11 cellular contexts compared by ENCODE assay signal in genomic region chr5:178422400-178422775, GRCh38.
"Had no signal": no experiment of that assay in that cellular context is flagged by ENCODE, and none has a peak within 500 bp of the region (broad histone marks: within the 10 kb centered on the region; RNA-seq: fewer than 3 reads in every experiment).

No MANE protein-coding gene starts in this region.

- ATAC-seq: activated T-helper 17 cell treated with anti-CD3 and anti-CD28 coated beads, Interleukin-2, amount 50 U/mL, for 72 hours; stimulated activated naive B cell treated with anti-CD40 and anti-IgM and Interleukin-4, amounts not matched to agents 10 μg/mL and 1 μg/mL and 100 μg/mL, for 72 hours had no signal

- H3K4me1 Mint-ChIP-seq: activated CD4-positive, alpha-beta T cell treated with anti-CD3 and anti-CD28 coated beads, Interleukin-2, amount 10 ng/mL, durations not matched to agents 7 days and 5 days; memory B cell had no signal

- H2AFZ ChIP-seq: parathyroid adenoma had no signal

- H3K4me1 ChIP-seq: ascending aorta, breast epithelium, tibial artery had no signal

- H3K9me3 ChIP-seq: ascending aorta, breast epithelium, tibial artery had no signal

- H3K27ac Mint-ChIP-seq: activated CD4-positive, alpha-beta T cell treated with anti-CD3 and anti-CD28 coated beads, Interleukin-2, amount 10 ng/mL, durations not matched to agents 7 days and 5 days; activated T-helper 17 cell treated with anti-CD3 and anti-CD28 coated beads, Interleukin-2, amount 50 U/mL, for 72 hours; memory B cell; stimulated activated naive B cell treated with anti-CD40 and anti-IgM and Interleukin-4, amounts not matched to agents 10 μg/mL and 1 μg/mL and 100 μg/mL, for 72 hours had no signal

- H3K36me3 ChIP-seq: ascending aorta, breast epithelium, tibial artery had no signal

- H3K27ac ChIP-seq: ascending aorta, breast epithelium, parathyroid adenoma, tibial artery had no signal

- H3K36me3 Mint-ChIP-seq: memory B cell; stimulated activated naive B cell treated with anti-CD40 and anti-IgM and Interleukin-4, amounts not matched to agents 10 μg/mL and 1 μg/mL and 100 μg/mL, for 72 hours had no signal

- H3K9me3 Mint-ChIP-seq: activated CD4-positive, alpha-beta T cell treated with anti-CD3 and anti-CD28 coated beads, Interleukin-2, amount 10 ng/mL, durations not matched to agents 7 days and 5 days; activated T-helper 17 cell treated with anti-CD3 and anti-CD28 coated beads, Interleukin-2, amount 50 U/mL, for 72 hours; memory B cell; stimulated activated naive B cell treated with anti-CD40 and anti-IgM and Interleukin-4, amounts not matched to agents 10 μg/mL and 1 μg/mL and 100 μg/mL, for 72 hours had no signal

- DNase-seq: activated CD4-positive, alpha-beta T cell treated with anti-CD3 and anti-CD28 coated beads, Interleukin-2, amount 10 ng/mL, durations not matched to agents 7 days and 5 days; activated CD4-positive, CD25-positive, alpha-beta regulatory T cell; activated naive CD4-positive, alpha-beta T cell treated with Interleukin-2 at 50 U/mL for 16 hours; stimulated activated CD4-positive, alpha-beta T cell treated with anti-CD3 and anti-CD28 coated beads, Interleukin-2, amount 100 ng/mL, for 48 hours; stimulated activated naive B cell treated with anti-CD40 and anti-IgM and Interleukin-4, amounts not matched to agents 10 μg/mL and 1 μg/mL and 100 μg/mL, for 72 hours; tibial artery had no signal

- H3K27me3 ChIP-seq: ascending aorta, breast epithelium had no signal

- H3K9ac ChIP-seq: parathyroid adenoma had no signal

- H3K79me2 ChIP-seq: parathyroid adenoma had no signal

- H3K4me3 Mint-ChIP-seq: activated CD4-positive, alpha-beta T cell treated with anti-CD3 and anti-CD28 coated beads, Interleukin-2, amount 10 ng/mL, durations not matched to agents 7 days and 5 days; activated T-helper 17 cell treated with anti-CD3 and anti-CD28 coated beads, Interleukin-2, amount 50 U/mL, for 72 hours; memory B cell; stimulated activated naive B cell treated with anti-CD40 and anti-IgM and Interleukin-4, amounts not matched to agents 10 μg/mL and 1 μg/mL and 100 μg/mL, for 72 hours had no signal

- H3K4me3 ChIP-seq: ascending aorta, breast epithelium, tibial artery had no signal
